8 cellular contexts compared by ENCODE assay signal in the genomic region with DNA sequence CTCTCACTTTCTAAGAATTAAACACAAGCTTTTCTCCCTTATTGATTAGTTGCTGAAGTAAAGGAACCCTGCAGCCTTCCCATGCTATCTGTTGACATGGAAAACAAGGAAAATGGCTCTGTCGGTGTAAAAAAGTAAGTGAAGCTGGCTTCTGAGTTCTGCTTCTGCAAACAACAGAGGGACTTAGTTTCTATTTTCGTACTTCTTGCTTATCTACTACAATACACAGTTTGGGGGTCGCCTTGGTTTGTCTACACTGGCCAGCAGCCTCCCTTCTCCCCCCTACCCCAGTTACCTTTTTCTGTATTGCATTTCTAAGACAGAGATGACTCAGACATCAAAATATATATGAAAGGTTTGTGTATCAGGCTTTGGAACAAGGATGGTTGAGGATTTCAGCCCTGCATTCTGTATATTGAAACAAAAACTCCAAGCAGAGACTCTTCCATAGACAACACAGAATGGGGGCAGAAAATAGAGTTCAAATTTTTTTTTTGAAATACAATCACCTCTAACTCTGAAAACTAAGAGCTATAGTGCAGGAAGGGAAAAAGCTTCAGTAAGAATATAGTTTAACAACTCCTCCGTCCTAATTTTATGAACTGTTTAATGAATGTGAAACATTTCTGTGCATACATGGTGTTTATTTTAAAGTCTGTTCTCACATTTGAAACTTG. TPM values are rescaled to one million over a fixed set of nuclear protein-coding genes. Genes with fewer than 3 reads are reported as not detected.
DNase-seq lines count a peak whose midpoint lies in the region; ATAC-seq and TF ChIP-seq lines count a peak whose summit lies in the region.

No MANE protein-coding gene starts in this region.

- H3K36me3 ChIP-seq in right atrium auricular region (no peaks in the 10 kb centered on the region), suprapubic skin (no peaks in the 10 kb centered on the region)

- H3K27me3 ChIP-seq in right atrium auricular region (no peaks in the 10 kb centered on the region), suprapubic skin (no peaks in the 10 kb centered on the region)

- TF ChIP-seq EP300 in suprapubic skin (IDR thresholded peaks at IDR 0.05): no peak

- intact Hi-C loops in Right ventricle myocardium superior (cut with DNase I): no loop called here

- H3K4me1 ChIP-seq in right atrium auricular region (peaks cover 0 to 36% of the 10 kb centered on the region in 2 donors), suprapubic skin (peaks cover 41% of the 10 kb centered on the region)

- ATAC-seq in Right ventricle myocardium superior (ENCODE audit: poor library complexity): no peak
- ATAC-seq in HG02981 (IDR thresholded peaks at IDR 0.05; ENCODE audit: unreplicated experiment): no peak

- 34% methylated on average over 4 of the region's 4 CpGs for WGBS in suprapubic skin

- H3K4me3 ChIP-seq in right atrium auricular region (peak overlapping the region; percentile 37 to 39), suprapubic skin (peak overlapping the region; percentile 37)

- peaks cover 0 to 9% of the 10 kb centered on the region in 2 donors for H3K9me3 ChIP-seq in right atrium auricular region
- no peaks in the 10 kb centered on the region for H3K9me3 ChIP-seq in suprapubic skin

- H3K27ac ChIP-seq in right atrium auricular region (peak overlapping the region; percentile 53 to 60), VCaP (peak overlapping the region; percentile 93), suprapubic skin (peak overlapping the region; percentile 71)

- TF ChIP-seq CTCF in right atrium auricular region (IDR thresholded peaks at IDR 0.05) (no peak), VCaP (conservative IDR thresholded peaks at IDR 0.05) (no peak), suprapubic skin (IDR thresholded peaks at IDR 0.05) (no peak)

- DNase-seq in right atrium auricular region (ENCODE audit: low spot score) (no peak), Right ventricle myocardium superior (no peak), inferior parietal cortex (ENCODE audit: extremely low spot score) (peak; percentile 77), suprapubic skin (ENCODE audit: low spot score in 2 of 2) (no peak), NCI-H446 treated with DMSO at 0.1 percent for 48 hours (lab: John Stamatoyannopoulos, UW) (no peak)
- DNase-seq in effector CD8-positive, alpha-beta T cell (lab: John Stamatoyannopoulos, UW): no peak

- TF ChIP-seq POLR2A in suprapubic skin (IDR thresholded peaks at IDR 0.05): no peak

RNA-seq across cellular contexts. Expression of gene SAMD13, which starts 1.8 kb away (rescaled TPM):
- total RNA-seq in right atrium auricular region (1 to 10 TPM in 1 of 2 donors, under 1 TPM in 1; 0.59 to 1.1 TPM), Right ventricle myocardium superior (0.73 TPM), suprapubic skin (1 to 10 TPM in 3 of 4 donors, under 1 TPM in 1; 0.89 to 2.9 (median 1.5) TPM)
